In genomic region chr13:33968520-33969507, GRCh38 we compare ENCODE assay signal across 1 cellular context.
TF ChIP-seq lines count a peak whose summit lies in the region.

No MANE protein-coding gene starts in this region.

TF ChIP-seq in HepG2, 621 proteins besides CTCF, POLR2A, EP300 and RAD21 (continued from another document and continues in another):
- TF ChIP-seq HNF1A (IDR thresholded peaks at IDR 0.05; ENCODE audit: low read depth) (peak; percentile 63), HNF1A (CRISPR knock-in tag; IDR thresholded peaks at IDR 0.05; ENCODE audit: borderline replicate concordance) (peak; percentile 59; the same call in 1 of the 2 replicates), ZBTB38 (CRISPR knock-in tag; IDR thresholded peaks at IDR 0.05) (no peak), NFKBIZ (CRISPR knock-in tag; IDR thresholded peaks at IDR 0.05) (peak; percentile 80; the same call in 1 of the 2 replicates), ZNF503 (CRISPR knock-in tag; IDR thresholded peaks at IDR 0.05) (peak; percentile 93), AFF4 (CRISPR knock-in tag; IDR thresholded peaks at IDR 0.05) (no peak), ZNF24 (IDR thresholded peaks at IDR 0.05) (no peak), GTF2F1 (IDR thresholded peaks at IDR 0.05; ENCODE audit: low read length) (no peak), SP5 (CRISPR knock-in tag; IDR thresholded peaks at IDR 0.05; ENCODE audit: borderline replicate concordance, low read depth) (peak; percentile 43; the same call in 1 of the 2 replicates), ATF7-NPFF (CRISPR knock-in tag; IDR thresholded peaks at IDR 0.05; ENCODE audit: low read depth) (no peak), HNF4A (CRISPR knock-in tag; IDR thresholded peaks at IDR 0.05) (peak; percentile 95), ZMAT5 (CRISPR knock-in tag; IDR thresholded peaks at IDR 0.05; ENCODE audit: borderline replicate concordance, low read depth) (no peak), NPAS2 (CRISPR knock-in tag; IDR thresholded peaks at IDR 0.05; ENCODE audit: borderline replicate concordance) (no peak), SMAD1 (CRISPR knock-in tag; IDR thresholded peaks at IDR 0.05; ENCODE audit: borderline replicate concordance, low read depth) (no peak), NR2F6 (IDR thresholded peaks at IDR 0.05) (peak; percentile 72), NR2F6 (CRISPR knock-in tag; IDR thresholded peaks at IDR 0.05) (peak; percentile 73), HMG20B (CRISPR knock-in tag; conservative IDR thresholded peaks at IDR 0.05) (peak; percentile 83), ZNF619 (CRISPR knock-in tag; IDR thresholded peaks at IDR 0.05) (no peak), MAFK (conservative IDR thresholded peaks at IDR 0.05 in 1 of 2, IDR thresholded peaks at IDR 0.05 in 1 of 2; ENCODE audit: low read length in 2 of 2) (peak; percentile 73 to 87), DNMT3B (CRISPR knock-in tag; conservative IDR thresholded peaks at IDR 0.05) (no peak), ZFP90 (CRISPR knock-in tag; IDR thresholded peaks at IDR 0.05; ENCODE audit: borderline replicate concordance) (no peak), MTA3 (CRISPR knock-in tag; IDR thresholded peaks at IDR 0.05) (no peak), ZNF512 (CRISPR knock-in tag; IDR thresholded peaks at IDR 0.05) (no peak), ZNF282 (IDR thresholded peaks at IDR 0.05; ENCODE audit: partially characterized antibody) (no peak), ISL2 (CRISPR knock-in tag; IDR thresholded peaks at IDR 0.05) (peak; percentile 98), ZNF670 (CRISPR knock-in tag; IDR thresholded peaks at IDR 0.05; ENCODE audit: borderline replicate concordance) (peak; percentile 52; the same call in 1 of the 2 replicates), TRAFD1 (CRISPR knock-in tag; IDR thresholded peaks at IDR 0.05; ENCODE audit: borderline replicate concordance) (no peak), IKZF4 (CRISPR knock-in tag; IDR thresholded peaks at IDR 0.05; ENCODE audit: borderline replicate concordance, low read depth, not compliant biosample characterization) (no peak), MLX (CRISPR knock-in tag; IDR thresholded peaks at IDR 0.05) (peak; percentile 97), POGK (CRISPR knock-in tag; conservative IDR thresholded peaks at IDR 0.05) (peak; percentile 76; the same call in 1 of the 2 replicates), FIP1L1 (IDR thresholded peaks at IDR 0.05; ENCODE audit: borderline replicate concordance, insufficient read depth, low read depth, low read length) (no peak), MAX (IDR thresholded peaks at IDR 0.05) (peak; percentile 30), ETV6 (CRISPR knock-in tag; conservative IDR thresholded peaks at IDR 0.05) (no peak), SIX4 (CRISPR knock-in tag; IDR thresholded peaks at IDR 0.05) (no peak; the same call in 1 of the 2 replicates), ZNF543 (CRISPR knock-in tag; IDR thresholded peaks at IDR 0.05) (peak; percentile 78; the same call in 1 of the 2 replicates), ZNF3 (CRISPR knock-in tag; IDR thresholded peaks at IDR 0.05) (no peak), POLR2AphosphoS2 (IDR thresholded peaks at IDR 0.05; ENCODE audit: low read depth, low read length) (no peak), KLF11 (CRISPR knock-in tag; IDR thresholded peaks at IDR 0.05) (no peak), ZNF431 (CRISPR knock-in tag; IDR thresholded peaks at IDR 0.05; ENCODE audit: borderline replicate concordance, low read depth) (no peak), ZBTB21 (CRISPR knock-in tag; IDR thresholded peaks at IDR 0.05) (no peak), ZNF512B (CRISPR knock-in tag; IDR thresholded peaks at IDR 0.05; ENCODE audit: borderline replicate concordance) (no peak), ZEB1 (IDR thresholded peaks at IDR 0.05; ENCODE audit: insufficient replicate concordance, low read depth) (peak; percentile 68), HOXA9 (CRISPR knock-in tag; IDR thresholded peaks at IDR 0.05; ENCODE audit: borderline replicate concordance) (no peak)
